In the genomic region with DNA sequence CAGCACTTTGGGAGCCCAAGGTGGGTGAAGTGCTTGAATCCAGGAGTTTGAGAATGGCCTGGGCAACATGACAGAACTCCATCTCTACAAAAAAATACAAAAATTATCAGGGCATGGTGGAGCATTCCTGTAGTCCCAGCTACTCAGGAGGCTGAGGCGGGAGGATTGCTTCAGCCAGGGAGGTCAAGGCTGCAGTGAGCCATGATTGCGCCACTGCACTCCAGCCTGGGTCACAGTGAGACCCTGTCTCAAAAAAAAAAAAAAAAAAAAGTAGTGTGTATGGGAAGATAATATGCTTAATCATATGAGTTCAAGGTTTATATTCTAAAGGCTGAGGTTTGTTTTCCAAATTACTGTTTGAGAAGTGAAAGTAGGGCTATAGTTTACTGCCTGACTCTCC, we compare ENCODE assay signal across 12 cellular contexts. TPM values are rescaled to one million over a fixed set of nuclear protein-coding genes. Genes with fewer than 3 reads are reported as not detected.
"Had no signal": no experiment of that assay in that cellular context is flagged by ENCODE, and none has a peak within 500 bp of the region (broad histone marks: within the 10 kb centered on the region; RNA-seq: fewer than 3 reads in every experiment).

No MANE protein-coding gene starts in this region.

- DNase-seq: GM23248, GOT3, H7, HFFc6, IMR-90, KG1 had no signal

- H2AFZ ChIP-seq: GM23248 had no signal

- H3K9me3 Mint-ChIP-seq: HFFc6 had no signal

- H3K36me3 ChIP-seq: HAP-1 had no signal

- H3K4me3 Mint-ChIP-seq: HFFc6 had no signal

- H3K9me3 ChIP-seq: HAP-1 had no signal

- H3K4me3 ChIP-seq: GM23248, HAP-1, K562 had no signal

- ATAC-seq: HCT116, K562 had no signal

- H3K4me1 ChIP-seq: HAP-1 had no signal

- H3K27ac ChIP-seq: GM23248, HL-60 had no signal

- H3K9ac ChIP-seq: GM23248 had no signal

- H3K27ac Mint-ChIP-seq: HFFc6 had no signal

RNA-seq across cellular contexts. Expression of a gene that starts 10.7 kb away (rescaled TPM):
- total RNA-seq: GM23248, H4, H7, HFFc6, HT1080, IMR-90, K562 had no signal

RNA-seq across cellular contexts. Expression of a gene that starts 54.3 kb away (rescaled TPM):
- total RNA-seq: GM23248, H4, HT1080, IMR-90, K562 had no signal
